In the genomic region with DNA sequence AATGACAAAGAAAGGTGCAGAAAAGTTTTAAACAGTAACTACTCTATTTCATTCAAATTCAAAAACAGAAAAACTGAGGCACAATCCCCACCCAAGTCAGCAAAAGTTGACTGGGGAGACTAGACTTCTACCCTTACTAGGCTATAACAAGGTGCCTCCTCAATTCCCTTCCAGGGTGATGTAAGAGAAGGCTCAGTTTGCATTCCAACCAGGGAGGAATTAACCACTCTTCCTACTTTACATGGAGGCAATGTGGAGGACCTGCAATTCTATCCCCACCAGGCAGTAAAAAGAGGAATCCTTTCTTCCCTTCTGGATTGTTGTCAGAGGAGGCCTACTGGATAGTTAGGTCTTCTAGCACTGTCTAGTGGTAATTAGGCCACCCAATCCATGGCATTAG, we compare ENCODE assay signal across 24 cellular contexts. TPM values are rescaled to one million over a fixed set of nuclear protein-coding genes. Genes with fewer than 3 reads are reported as not detected.
DNase-seq lines count a peak whose midpoint lies in the region; ATAC-seq and TF ChIP-seq lines count a peak whose summit lies in the region.
"Had no signal": no experiment of that assay in that cellular context is flagged by ENCODE, and none has a peak within 500 bp of the region (broad histone marks: within the 10 kb centered on the region; RNA-seq: fewer than 3 reads in every experiment).

No MANE protein-coding gene starts in this region.

- no peaks in the 10 kb centered on the region for H3K27me3 ChIP-seq in H9 (ENCODE audit: insufficient read depth, low read length)
- H3K27me3 ChIP-seq: MG63 had no signal

- no peak overlapping the region for H3T11ph ChIP-seq in H9 (ENCODE audit: low read length)

- H2AFZ ChIP-seq in H9 (ENCODE audit: low read length), result peak overlapping the region; percentile 59

- DNase-seq in H9 (no peak), WTC11 (ENCODE audit: low spot score) (no peak), iPS-NIHi7 (ENCODE audit: extremely low spot score) (peak; percentile 11), renal cortical epithelial cell (ENCODE audit: low read depth) (peak; percentile 4), iPS-NIHi11 (ENCODE audit: low spot score) (no peak)
- DNase-seq: C1 segment of cervical spinal cord; CD4-positive, alpha-beta memory T cell; DMS 273 treated with DMSO at 0.1 percent for 48 hours; DND-41; HFFc6; IMR-90; KG1; MG63; NCI-H1105 treated with DMSO at 0.1 percent for 48 hours; NCI-H146; NCI-H2029; NCI-H2227 treated with DMSO at 0.1 percent for 48 hours; NCI-H526 treated with DMSO at 0.1 percent for 48 hours had no signal

- no peak overlapping the region for H4K8ac ChIP-seq in H9 (replicated peaks; ENCODE audit: insufficient read length, low read depth, low read length)

- no peak overlapping the region for H3K56ac ChIP-seq in H9 (ENCODE audit: insufficient read length, low read depth, low read length)

- H3K27ac Mint-ChIP-seq in H9 (peak overlapping the region in 2 of 3 experiments; percentile 47 to 78; a peak in 4 of 7 replicates), WTC11 (peak overlapping the region; percentile 26; the same call in 1 of the 2 replicates)
- H3K27ac Mint-ChIP-seq: CD4-positive, alpha-beta memory T cell; HFFc6 had no signal

- H4K5ac ChIP-seq in H9 (ENCODE audit: insufficient read length, low read depth, low read length), result no peak overlapping the region

- H2BK5ac ChIP-seq in H9 (ENCODE audit: insufficient read length, low read length), result no peak overlapping the region

- ATAC-seq in WTC11, result peak; percentile 83
- ATAC-seq in HG02840 (IDR thresholded peaks at IDR 0.05; ENCODE audit: low FRiP score, unreplicated experiment), result no peak
- ATAC-seq in HG03520 (IDR thresholded peaks at IDR 0.05; ENCODE audit: unreplicated experiment), result no peak
- ATAC-seq: A549, SK-N-SH treated with all-trans-retinoic acid at 6 μM for 48 hours had no signal

- no peak overlapping the region for H2BK20ac ChIP-seq in H9 (ENCODE audit: low read depth, low read length, poor library complexity, severe bottlenecking)

- H3K4me1 Mint-ChIP-seq in H9 (peaks cover 10% of the 10 kb centered on the region in 2 experiments), WTC11 (peaks cover 11% of the 10 kb centered on the region)
- H3K4me1 Mint-ChIP-seq: CD4-positive, alpha-beta memory T cell had no signal

- H2BK12ac ChIP-seq in H9 (ENCODE audit: insufficient read length, low read depth, low read length), result no peak overlapping the region

- no peak overlapping the region for H3K4me3 Mint-ChIP-seq in H9
- H3K4me3 Mint-ChIP-seq in WTC11, result no peak overlapping the region
- H3K4me3 Mint-ChIP-seq: CD4-positive, alpha-beta memory T cell; HFFc6 had no signal

- no peak overlapping the region for H3K18ac ChIP-seq in H9 (ENCODE audit: insufficient read length, low read depth, low read length)

- no peak overlapping the region for H2BK15ac ChIP-seq in H9 (ENCODE audit: low read depth, low read length)

- H3K23me2 ChIP-seq in H9 (ENCODE audit: insufficient read length, low read depth, low read length, poor library complexity, severe bottlenecking), result no peaks in the 10 kb centered on the region

- POLR2A ChIA-PET in WTC11 (lab: Charles Lee), result no interaction called here

- H3K9me3 ChIP-seq in H9 (ENCODE audit: control insufficient read depth, low read depth, low read length), result no peaks in the 10 kb centered on the region
- H3K9me3 ChIP-seq: A549, HAP-1, MG63 had no signal

- H3K9ac ChIP-seq in H9 (ENCODE audit: extremely low read depth, insufficient read length, low read length), result no peak overlapping the region

- H3K36me3 Mint-ChIP-seq in H9 (ENCODE audit: insufficient read depth in 1 of 3, low read depth in 3 of 3) (peaks cover 0 to 1% (median 0%) of the 10 kb centered on the region in 3 experiments; a peak in 1 of 7 replicates), WTC11 (no peaks in the 10 kb centered on the region)
- H3K36me3 Mint-ChIP-seq: CD4-positive, alpha-beta memory T cell had no signal

- H3K4me2 ChIP-seq in H9 (ENCODE audit: insufficient read depth, insufficient read length, low read length), result no peak overlapping the region
- H3K4me2 ChIP-seq: A549 had no signal

- H3K14ac ChIP-seq in H9 (ENCODE audit: insufficient read depth, low read length), result no peak overlapping the region

- H4K20me1 ChIP-seq in H9 (ENCODE audit: control insufficient read depth, insufficient read depth, insufficient read length), result no peaks in the 10 kb centered on the region

- H4K91ac ChIP-seq in H9 (ENCODE audit: insufficient read length, low read depth, low read length), result no peak overlapping the region

- no peaks in the 10 kb centered on the region for H3K79me1 ChIP-seq in H9 (ENCODE audit: insufficient read depth, low read depth, low read length, poor library complexity, severe bottlenecking)

- H3K27me3 Mint-ChIP-seq in H9 (ENCODE audit: low read depth), result no peaks in the 10 kb centered on the region
- H3K27me3 Mint-ChIP-seq in WTC11 (ENCODE audit: low read depth), result no peaks in the 10 kb centered on the region
- H3K27me3 Mint-ChIP-seq: CD4-positive, alpha-beta memory T cell had no signal

- CTCF ChIA-PET in WTC11 (lab: Charles Lee), result no interaction called here

- no peak overlapping the region for H2AK5ac ChIP-seq in H9 (ENCODE audit: insufficient read length, low read length)

- no peak overlapping the region for H3K23ac ChIP-seq in H9 (ENCODE audit: insufficient read length, low read depth, low read length)

- no peak overlapping the region for H3K4ac ChIP-seq in H9 (ENCODE audit: low read depth, low read length)

- no peak for TF ChIP-seq CTCF in H9 (conservative IDR thresholded peaks at IDR 0.05)
- no peak for TF ChIP-seq CTCF in WTC11 (IDR thresholded peaks at IDR 0.05)

- peaks cover 2% of the 10 kb centered on the region in 2 experiments; a peak in 1 of 5 replicates for H3K9me3 Mint-ChIP-seq in H9
- H3K9me3 Mint-ChIP-seq in WTC11, result peaks cover 15% of the 10 kb centered on the region
- H3K9me3 Mint-ChIP-seq: HFFc6 had no signal

- H3K4me1 ChIP-seq in H9 (ENCODE audit: insufficient read depth, low read length), result no peaks in the 10 kb centered on the region; the same call in 1 of the 2 replicates
- H3K4me1 ChIP-seq: A549, HAP-1 had no signal

- H3K27ac ChIP-seq in H9 (ENCODE audit: insufficient read length, low read depth, low read length), result no peak overlapping the region
- H3K27ac ChIP-seq: A549 had no signal

- H2BK120ac ChIP-seq in H9 (ENCODE audit: low read depth, low read length, poor library complexity, severe bottlenecking), result no peak overlapping the region

- no peaks in the 10 kb centered on the region for H3K79me2 ChIP-seq in H9 (ENCODE audit: insufficient read depth, low read length)

TF ChIP-seq in WTC11, 78 proteins besides CTCF, POLR2A, EP300 and RAD21 (continues in another document):
- TF ChIP-seq E2F1 (CRISPR knock-in tag; IDR thresholded peaks at IDR 0.05) (no peak), ARID4B (CRISPR knock-in tag; IDR thresholded peaks at IDR 0.05; ENCODE audit: borderline replicate concordance) (no peak), ZBTB21 (CRISPR knock-in tag; IDR thresholded peaks at IDR 0.05; ENCODE audit: borderline replicate concordance) (no peak), ZNF671 (CRISPR knock-in tag; IDR thresholded peaks at IDR 0.05) (no peak), RORB (CRISPR knock-in tag; IDR thresholded peaks at IDR 0.05) (no peak)
- TF ChIP-seq, protein P1, sequence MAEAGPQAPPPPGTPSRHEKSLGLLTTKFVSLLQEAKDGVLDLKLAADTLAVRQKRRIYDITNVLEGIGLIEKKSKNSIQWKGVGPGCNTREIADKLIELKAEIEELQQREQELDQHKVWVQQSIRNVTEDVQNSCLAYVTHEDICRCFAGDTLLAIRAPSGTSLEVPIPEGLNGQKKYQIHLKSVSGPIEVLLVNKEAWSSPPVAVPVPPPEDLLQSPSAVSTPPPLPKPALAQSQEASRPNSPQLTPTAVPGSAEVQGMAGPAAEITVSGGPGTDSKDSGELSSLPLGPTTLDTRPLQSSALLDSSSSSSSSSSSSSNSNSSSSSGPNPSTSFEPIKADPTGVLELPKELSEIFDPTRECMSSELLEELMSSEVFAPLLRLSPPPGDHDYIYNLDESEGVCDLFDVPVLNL (CRISPR knock-in tag; IDR thresholded peaks at IDR 0.05; ENCODE audit: borderline replicate concordance, low read depth), result no peak

RNA-seq across cellular contexts. Expression of gene TYR, which starts 26.1 kb away (rescaled TPM):
- total RNA-seq in H9 (2021) (not detected in 2 replicates), WTC11 (2021) (not detected in 3 replicates), renal cortical epithelial cell (not detected in 2 replicates)
- total RNA-seq: CD4-positive, alpha-beta memory T cell; HFFc6; IMR-90; NCI-H460 had no signal

Comparison
In these comparisons a context has a peak if more than half of its experiments do, and no peak if none do; other contexts are left out.
1. DNase-seq: peak in iPS-NIHi7 (single experiment) and renal cortical epithelial cell (single experiment); none in H9 (single experiment), WTC11 (single experiment) and iPS-NIHi11 (single experiment).